Comparison of ENCODE assay signal across 8 cellular contexts in genomic region chr1:226738995-226739695, GRCh38. TPM values are rescaled to one million over a fixed set of nuclear protein-coding genes. Genes with fewer than 3 reads are reported as not detected.
DNase-seq lines count a peak whose midpoint lies in the region; ATAC-seq, FAIRE-seq and TF ChIP-seq lines count a peak whose summit lies in the region.

Gene ITPKB, minus strand, starts transcription at chr1:226739282. Its CDS starts 1,824 bp downstream, at chr1:226737458.

- FAIRE-seq in pancreas (lab: Jason Lieb, UNC): no peak

- peaks cover 25% of the 10 kb centered on the region for H3K36me3 ChIP-seq in CD8-positive, alpha-beta memory T cell (ENCODE audit: insufficient read depth, low read length)
- H3K36me3 ChIP-seq in SJCRH30 (peaks cover 25% of the 10 kb centered on the region), pancreas (no peaks in the 10 kb centered on the region)

- 1% methylated on average over 23 of the region's 23 CpGs for WGBS in pancreas, 2 donors

- H3K27me3 ChIP-seq in CD8-positive, alpha-beta memory T cell (ENCODE audit: insufficient read depth, low read length, poor library complexity, severe bottlenecking): no peaks in the 10 kb centered on the region
- H3K27me3 ChIP-seq in SJCRH30: no peaks in the 10 kb centered on the region
- H3K27me3 ChIP-seq in pancreas: no peaks in the 10 kb centered on the region

- peaks cover 8 to 46% (median 11%) of the 10 kb centered on the region in 3 donors for H3K36me3 Mint-ChIP-seq in CD8-positive, alpha-beta memory T cell
- H3K36me3 Mint-ChIP-seq in activated naive CD8-positive, alpha-beta T cell treated with anti-CD3 and anti-CD28 coated beads, Interleukin-2, amount 10 ng/mL, durations not matched to agents 7 days and 5 days: peaks cover 20% of the 10 kb centered on the region

- H3K4me3 Mint-ChIP-seq in CD8-positive, alpha-beta memory T cell: peak within 1 kb of the TSS; percentile 88 to 100 (median 96)
- H3K4me3 Mint-ChIP-seq in activated naive CD8-positive, alpha-beta T cell treated with anti-CD3 and anti-CD28 coated beads, Interleukin-2, amount 10 ng/mL, durations not matched to agents 7 days and 5 days: peak within 1 kb of the TSS; percentile 90

- peaks cover 40% of the 10 kb centered on the region for H3K4me1 ChIP-seq in CD8-positive, alpha-beta memory T cell (ENCODE audit: insufficient read depth, low read length)
- H3K4me1 ChIP-seq in SJCRH30 (peaks cover 7% of the 10 kb centered on the region; the same call in 1 of the 2 replicates), pancreas (peaks cover 0 to 13% (median 4%) of the 10 kb centered on the region in 3 donors)

- H3K27ac ChIP-seq in CD8-positive, alpha-beta memory T cell (ENCODE audit: low read depth, low read length): peak within 1 kb of the TSS; percentile 78
- H3K27ac ChIP-seq in SJCRH30: peak within 1 kb of the TSS; percentile 90
- peak within 1 kb of the TSS; percentile 43 to 80 (median 60) for H3K27ac ChIP-seq in pancreas

- TF ChIP-seq CTCF in HFF-Myc (IDR thresholded peaks at IDR 0.05; ENCODE audit: low read depth, low read length, missing control alignments) (no peak), pancreas (IDR thresholded peaks at IDR 0.05) (no peak)

- H3K9me3 ChIP-seq in CD8-positive, alpha-beta memory T cell (ENCODE audit: low read length): no peaks in the 10 kb centered on the region
- peaks cover 11% of the 10 kb centered on the region for H3K9me3 ChIP-seq in SJCRH30 (replicated peaks)
- H3K9me3 ChIP-seq in pancreas: no peaks in the 10 kb centered on the region

- intact Hi-C loops in Right ventricle myocardium inferior (cut with DNase I): loop anchor here (2.0 to 5.0 kb wide), 3 partner anchors 77 to 107 kb away; no protein-coding TSS in a partner anchor
- intact Hi-C loops in pancreas (cut with DNase I): no loop called here

- ATAC-seq in activated naive CD8-positive, alpha-beta T cell treated with anti-CD3 and anti-CD28 coated beads, Interleukin-2, amount 10 ng/mL, durations not matched to agents 7 days and 5 days (ENCODE audit: low read depth): peak; percentile 17
- peak; percentile 56 for ATAC-seq in Right ventricle myocardium inferior
- ATAC-seq in pancreas: peak; percentile 62 to 72 (median 68)
- ATAC-seq in GM21515 (IDR thresholded peaks at IDR 0.05; ENCODE audit: unreplicated experiment): no peak
- no peak for ATAC-seq in HG03565 (IDR thresholded peaks at IDR 0.05; ENCODE audit: unreplicated experiment)

- POLR2A ChIA-PET in CD8-positive, alpha-beta memory T cell (lab: Charles Lee): interaction anchor here (0.6 to 4.3 kb wide), 27 partner anchors 9 to 1390 kb away, joined by 3 to 28 read pairs (median 3); partner anchors contain the start of gene PARP1
- POLR2A ChIA-PET in activated naive CD8-positive, alpha-beta T cell treated with anti-CD3 and anti-CD28 coated beads, Interleukin-2, amount 10 ng/mL, durations not matched to agents 7 days and 5 days (lab: Charles Lee): interaction anchor here (0.6 to 5.7 kb wide), 17 partner anchors 10 to 677 kb away, joined by 3 to 43 read pairs (median 4); no protein-coding TSS in a partner anchor

- H3K27ac Mint-ChIP-seq in CD8-positive, alpha-beta memory T cell: peak within 1 kb of the TSS; percentile 93 to 100 (median 96)
- H3K27ac Mint-ChIP-seq in activated naive CD8-positive, alpha-beta T cell treated with anti-CD3 and anti-CD28 coated beads, Interleukin-2, amount 10 ng/mL, durations not matched to agents 7 days and 5 days: peak within 1 kb of the TSS; percentile 92

- peak within 1 kb of the TSS; percentile 93 for H3K4me3 ChIP-seq in CD8-positive, alpha-beta memory T cell (ENCODE audit: low read length)
- H3K4me3 ChIP-seq in HFF-Myc (replicated peaks; ENCODE audit: low read depth, low read length) (peak within 1 kb of the TSS; percentile 77), SJCRH30 (peak within 1 kb of the TSS; percentile 90), pancreas (peak within 1 kb of the TSS; percentile 65 to 87 (median 73))

- H3K27me3 Mint-ChIP-seq in CD8-positive, alpha-beta memory T cell: peaks cover 0 to 4% of the 10 kb centered on the region in 2 donors
- H3K27me3 Mint-ChIP-seq in activated naive CD8-positive, alpha-beta T cell treated with anti-CD3 and anti-CD28 coated beads, Interleukin-2, amount 10 ng/mL, durations not matched to agents 7 days and 5 days: no peaks in the 10 kb centered on the region

- peaks cover 36 to 45% (median 38%) of the 10 kb centered on the region in 3 donors for H3K4me1 Mint-ChIP-seq in CD8-positive, alpha-beta memory T cell
- H3K4me1 Mint-ChIP-seq in activated naive CD8-positive, alpha-beta T cell treated with anti-CD3 and anti-CD28 coated beads, Interleukin-2, amount 10 ng/mL, durations not matched to agents 7 days and 5 days: peaks cover 27% of the 10 kb centered on the region

- CTCF ChIA-PET in CD8-positive, alpha-beta memory T cell (lab: Charles Lee): interaction anchor here (0.6 to 2.7 kb wide), 27 partner anchors 13 to 144 kb away, joined by 3 to 14 read pairs (median 3); no protein-coding TSS in a partner anchor

- peaks cover 0 to 2% (median 0%) of the 10 kb centered on the region in 5 donors for H3K9me3 Mint-ChIP-seq in CD8-positive, alpha-beta memory T cell
- H3K9me3 Mint-ChIP-seq in activated naive CD8-positive, alpha-beta T cell treated with anti-CD3 and anti-CD28 coated beads, Interleukin-2, amount 10 ng/mL, durations not matched to agents 7 days and 5 days: peaks cover 7% of the 10 kb centered on the region

- peak; percentile 55 to 91 (median 85) for DNase-seq in CD8-positive, alpha-beta memory T cell
- peak; percentile 52 for DNase-seq in HFF-Myc (ENCODE audit: extremely low read depth, low read depth)
- peak; percentile 64 to 76 for DNase-seq in SJCRH30
- DNase-seq in activated naive CD8-positive, alpha-beta T cell treated with anti-CD3 and anti-CD28 coated beads, Interleukin-2, amount 10 ng/mL, durations not matched to agents 7 days and 5 days: peak; percentile 73
- DNase-seq in Right ventricle myocardium inferior (ENCODE audit: missing footprints): peak; percentile 67
- DNase-seq in pancreas: peak in 5 of 6 donors; percentile 20 to 71 (median 43)

RNA-seq across cellular contexts. Expression of gene ITPKB, which starts in this region (rescaled TPM):
- 10 to 100 TPM; 37.7 to 39.6 TPM for total RNA-seq in CD8-positive, alpha-beta memory T cell
- 50.1 TPM for polyA plus RNA-seq in CD8-positive, alpha-beta memory T cell
- total RNA-seq in SJCRH30 (2014; rRNA removed; shearing (Covaris generic)): 22.5 and 23.2 TPM in 2 replicates
- 10 to 100 TPM; 75.3 to 76.9 TPM for total RNA-seq in activated naive CD8-positive, alpha-beta T cell treated with anti-CD3 and anti-CD28 coated beads, Interleukin-2, amount 10 ng/mL, durations not matched to agents 7 days and 5 days
- total RNA-seq in Right ventricle myocardium inferior (24.8 TPM), pancreas (10 to 100 TPM in 1 of 6 donors, 1 to 10 TPM in 5; 5.0 to 13.9 (median 5.9) TPM)
- polyA plus RNA-seq in pancreas: 1 to 10 TPM; 3.8 to 4.6 TPM

Comparison
In these comparisons a context has a peak if more than half of its experiments do, and no peak if none do; other contexts are left out.
1. ATAC-seq: peak in activated naive CD8-positive, alpha-beta T cell treated with anti-CD3 and anti-CD28 coated beads, Interleukin-2, amount 10 ng/mL, durations not matched to agents 7 days and 5 days (single experiment), Right ventricle myocardium inferior (single experiment) and pancreas (4 of 4); none in GM21515 (single experiment) and HG03565 (single experiment).
2. Peak in every context shown above with its lines, with median percentiles within 50 percentile points of each other: DNase-seq, H3K27ac ChIP-seq and H3K4me3 ChIP-seq.